ENCODE assay signal across 1 cellular context in genomic region chr10:44261710-44262455, GRCh38.
TF ChIP-seq lines count a peak whose summit lies in the region.

No MANE protein-coding gene starts in this region.

TF ChIP-seq in GM12878, 131 proteins besides CTCF, POLR2A, EP300 and RAD21 (continued from another document and continues in another):
- TF ChIP-seq, protein P1, sequence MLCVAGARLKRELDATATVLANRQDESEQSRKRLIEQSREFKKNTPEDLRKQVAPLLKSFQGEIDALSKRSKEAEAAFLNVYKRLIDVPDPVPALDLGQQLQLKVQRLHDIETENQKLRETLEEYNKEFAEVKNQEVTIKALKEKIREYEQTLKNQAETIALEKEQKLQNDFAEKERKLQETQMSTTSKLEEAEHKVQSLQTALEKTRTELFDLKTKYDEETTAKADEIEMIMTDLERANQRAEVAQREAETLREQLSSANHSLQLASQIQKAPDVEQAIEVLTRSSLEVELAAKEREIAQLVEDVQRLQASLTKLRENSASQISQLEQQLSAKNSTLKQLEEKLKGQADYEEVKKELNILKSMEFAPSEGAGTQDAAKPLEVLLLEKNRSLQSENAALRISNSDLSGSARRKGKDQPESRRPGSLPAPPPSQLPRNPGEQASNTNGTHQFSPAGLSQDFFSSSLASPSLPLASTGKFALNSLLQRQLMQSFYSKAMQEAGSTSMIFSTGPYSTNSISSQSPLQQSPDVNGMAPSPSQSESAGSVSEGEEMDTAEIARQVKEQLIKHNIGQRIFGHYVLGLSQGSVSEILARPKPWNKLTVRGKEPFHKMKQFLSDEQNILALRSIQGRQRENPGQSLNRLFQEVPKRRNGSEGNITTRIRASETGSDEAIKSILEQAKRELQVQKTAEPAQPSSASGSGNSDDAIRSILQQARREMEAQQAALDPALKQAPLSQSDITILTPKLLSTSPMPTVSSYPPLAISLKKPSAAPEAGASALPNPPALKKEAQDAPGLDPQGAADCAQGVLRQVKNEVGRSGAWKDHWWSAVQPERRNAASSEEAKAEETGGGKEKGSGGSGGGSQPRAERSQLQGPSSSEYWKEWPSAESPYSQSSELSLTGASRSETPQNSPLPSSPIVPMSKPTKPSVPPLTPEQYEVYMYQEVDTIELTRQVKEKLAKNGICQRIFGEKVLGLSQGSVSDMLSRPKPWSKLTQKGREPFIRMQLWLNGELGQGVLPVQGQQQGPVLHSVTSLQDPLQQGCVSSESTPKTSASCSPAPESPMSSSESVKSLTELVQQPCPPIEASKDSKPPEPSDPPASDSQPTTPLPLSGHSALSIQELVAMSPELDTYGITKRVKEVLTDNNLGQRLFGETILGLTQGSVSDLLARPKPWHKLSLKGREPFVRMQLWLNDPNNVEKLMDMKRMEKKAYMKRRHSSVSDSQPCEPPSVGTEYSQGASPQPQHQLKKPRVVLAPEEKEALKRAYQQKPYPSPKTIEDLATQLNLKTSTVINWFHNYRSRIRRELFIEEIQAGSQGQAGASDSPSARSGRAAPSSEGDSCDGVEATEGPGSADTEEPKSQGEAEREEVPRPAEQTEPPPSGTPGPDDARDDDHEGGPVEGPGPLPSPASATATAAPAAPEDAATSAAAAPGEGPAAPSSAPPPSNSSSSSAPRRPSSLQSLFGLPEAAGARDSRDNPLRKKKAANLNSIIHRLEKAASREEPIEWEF (IDR thresholded peaks at IDR 0.05; ENCODE audit: insufficient replicate concordance, low read depth, low read length): no peak
- TF ChIP-seq, protein P2, sequence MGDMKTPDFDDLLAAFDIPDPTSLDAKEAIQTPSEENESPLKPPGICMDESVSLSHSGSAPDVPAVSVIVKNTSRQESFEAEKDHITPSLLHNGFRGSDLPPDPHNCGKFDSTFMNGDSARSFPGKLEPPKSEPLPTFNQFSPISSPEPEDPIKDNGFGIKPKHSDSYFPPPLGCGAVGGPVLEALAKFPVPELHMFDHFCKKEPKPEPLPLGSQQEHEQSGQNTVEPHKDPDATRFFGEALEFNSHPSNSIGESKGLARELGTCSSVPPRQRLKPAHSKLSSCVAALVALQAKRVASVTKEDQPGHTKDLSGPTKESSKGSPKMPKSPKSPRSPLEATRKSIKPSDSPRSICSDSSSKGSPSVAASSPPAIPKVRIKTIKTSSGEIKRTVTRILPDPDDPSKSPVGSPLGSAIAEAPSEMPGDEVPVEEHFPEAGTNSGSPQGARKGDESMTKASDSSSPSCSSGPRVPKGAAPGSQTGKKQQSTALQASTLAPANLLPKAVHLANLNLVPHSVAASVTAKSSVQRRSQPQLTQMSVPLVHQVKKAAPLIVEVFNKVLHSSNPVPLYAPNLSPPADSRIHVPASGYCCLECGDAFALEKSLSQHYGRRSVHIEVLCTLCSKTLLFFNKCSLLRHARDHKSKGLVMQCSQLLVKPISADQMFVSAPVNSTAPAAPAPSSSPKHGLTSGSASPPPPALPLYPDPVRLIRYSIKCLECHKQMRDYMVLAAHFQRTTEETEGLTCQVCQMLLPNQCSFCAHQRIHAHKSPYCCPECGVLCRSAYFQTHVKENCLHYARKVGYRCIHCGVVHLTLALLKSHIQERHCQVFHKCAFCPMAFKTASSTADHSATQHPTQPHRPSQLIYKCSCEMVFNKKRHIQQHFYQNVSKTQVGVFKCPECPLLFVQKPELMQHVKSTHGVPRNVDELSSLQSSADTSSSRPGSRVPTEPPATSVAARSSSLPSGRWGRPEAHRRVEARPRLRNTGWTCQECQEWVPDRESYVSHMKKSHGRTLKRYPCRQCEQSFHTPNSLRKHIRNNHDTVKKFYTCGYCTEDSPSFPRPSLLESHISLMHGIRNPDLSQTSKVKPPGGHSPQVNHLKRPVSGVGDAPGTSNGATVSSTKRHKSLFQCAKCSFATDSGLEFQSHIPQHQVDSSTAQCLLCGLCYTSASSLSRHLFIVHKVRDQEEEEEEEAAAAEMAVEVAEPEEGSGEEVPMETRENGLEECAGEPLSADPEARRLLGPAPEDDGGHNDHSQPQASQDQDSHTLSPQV (IDR thresholded peaks at IDR 0.05): no peak
- no peak for TF ChIP-seq POU2F2 (IDR thresholded peaks at IDR 0.05; ENCODE audit: borderline replicate concordance, low read depth, low read length)
- TF ChIP-seq TAF1 (IDR thresholded peaks at IDR 0.05; ENCODE audit: borderline replicate concordance, low read depth, low read length): no peak
- no peak for TF ChIP-seq ZNF384 (IDR thresholded peaks at IDR 0.05; ENCODE audit: borderline replicate concordance, low read depth, low read length)
- TF ChIP-seq, protein P3, sequence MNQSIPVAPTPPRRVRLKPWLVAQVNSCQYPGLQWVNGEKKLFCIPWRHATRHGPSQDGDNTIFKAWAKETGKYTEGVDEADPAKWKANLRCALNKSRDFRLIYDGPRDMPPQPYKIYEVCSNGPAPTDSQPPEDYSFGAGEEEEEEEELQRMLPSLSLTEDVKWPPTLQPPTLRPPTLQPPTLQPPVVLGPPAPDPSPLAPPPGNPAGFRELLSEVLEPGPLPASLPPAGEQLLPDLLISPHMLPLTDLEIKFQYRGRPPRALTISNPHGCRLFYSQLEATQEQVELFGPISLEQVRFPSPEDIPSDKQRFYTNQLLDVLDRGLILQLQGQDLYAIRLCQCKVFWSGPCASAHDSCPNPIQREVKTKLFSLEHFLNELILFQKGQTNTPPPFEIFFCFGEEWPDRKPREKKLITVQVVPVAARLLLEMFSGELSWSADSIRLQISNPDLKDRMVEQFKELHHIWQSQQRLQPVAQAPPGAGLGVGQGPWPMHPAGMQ (IDR thresholded peaks at IDR 0.05; ENCODE audit: borderline replicate concordance): no peak
- TF ChIP-seq RAD51 (IDR thresholded peaks at IDR 0.05): no peak
- TF ChIP-seq BCLAF1 (IDR thresholded peaks at IDR 0.05): no peak
- TF ChIP-seq, protein P4, sequence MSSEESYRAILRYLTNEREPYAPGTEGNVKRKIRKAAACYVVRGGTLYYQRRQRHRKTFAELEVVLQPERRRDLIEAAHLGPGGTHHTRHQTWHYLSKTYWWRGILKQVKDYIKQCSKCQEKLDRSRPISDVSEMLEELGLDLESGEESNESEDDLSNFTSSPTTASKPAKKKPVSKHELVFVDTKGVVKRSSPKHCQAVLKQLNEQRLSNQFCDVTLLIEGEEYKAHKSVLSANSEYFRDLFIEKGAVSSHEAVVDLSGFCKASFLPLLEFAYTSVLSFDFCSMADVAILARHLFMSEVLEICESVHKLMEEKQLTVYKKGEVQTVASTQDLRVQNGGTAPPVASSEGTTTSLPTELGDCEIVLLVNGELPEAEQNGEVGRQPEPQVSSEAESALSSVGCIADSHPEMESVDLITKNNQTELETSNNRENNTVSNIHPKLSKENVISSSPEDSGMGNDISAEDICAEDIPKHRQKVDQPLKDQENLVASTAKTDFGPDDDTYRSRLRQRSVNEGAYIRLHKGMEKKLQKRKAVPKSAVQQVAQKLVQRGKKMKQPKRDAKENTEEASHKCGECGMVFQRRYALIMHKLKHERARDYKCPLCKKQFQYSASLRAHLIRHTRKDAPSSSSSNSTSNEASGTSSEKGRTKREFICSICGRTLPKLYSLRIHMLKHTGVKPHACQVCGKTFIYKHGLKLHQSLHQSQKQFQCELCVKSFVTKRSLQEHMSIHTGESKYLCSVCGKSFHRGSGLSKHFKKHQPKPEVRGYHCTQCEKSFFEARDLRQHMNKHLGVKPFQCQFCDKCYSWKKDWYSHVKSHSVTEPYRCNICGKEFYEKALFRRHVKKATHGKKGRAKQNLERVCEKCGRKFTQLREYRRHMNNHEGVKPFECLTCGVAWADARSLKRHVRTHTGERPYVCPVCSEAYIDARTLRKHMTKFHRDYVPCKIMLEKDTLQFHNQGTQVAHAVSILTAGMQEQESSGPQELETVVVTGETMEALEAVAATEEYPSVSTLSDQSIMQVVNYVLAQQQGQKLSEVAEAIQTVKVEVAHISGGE (CRISPR knock-in tag; IDR thresholded peaks at IDR 0.05): no peak
- TF ChIP-seq BACH1 (IDR thresholded peaks at IDR 0.05; ENCODE audit: borderline replicate concordance): no peak
- TF ChIP-seq HDAC2 (IDR thresholded peaks at IDR 0.05): no peak
- 0 out of 2 replicates have a peak, but pooled peaks have one; percentile 47 for TF ChIP-seq TBL1XR1 (IDR thresholded peaks at IDR 0.05; ENCODE audit: low read depth, low read length)
- TF ChIP-seq MEF2B (IDR thresholded peaks at IDR 0.05; ENCODE audit: partially characterized antibody, poor library complexity, severe bottlenecking): peak; percentile 26
- TF ChIP-seq DPF2 (IDR thresholded peaks at IDR 0.05): peak; percentile 71
- TF ChIP-seq, protein P5, sequence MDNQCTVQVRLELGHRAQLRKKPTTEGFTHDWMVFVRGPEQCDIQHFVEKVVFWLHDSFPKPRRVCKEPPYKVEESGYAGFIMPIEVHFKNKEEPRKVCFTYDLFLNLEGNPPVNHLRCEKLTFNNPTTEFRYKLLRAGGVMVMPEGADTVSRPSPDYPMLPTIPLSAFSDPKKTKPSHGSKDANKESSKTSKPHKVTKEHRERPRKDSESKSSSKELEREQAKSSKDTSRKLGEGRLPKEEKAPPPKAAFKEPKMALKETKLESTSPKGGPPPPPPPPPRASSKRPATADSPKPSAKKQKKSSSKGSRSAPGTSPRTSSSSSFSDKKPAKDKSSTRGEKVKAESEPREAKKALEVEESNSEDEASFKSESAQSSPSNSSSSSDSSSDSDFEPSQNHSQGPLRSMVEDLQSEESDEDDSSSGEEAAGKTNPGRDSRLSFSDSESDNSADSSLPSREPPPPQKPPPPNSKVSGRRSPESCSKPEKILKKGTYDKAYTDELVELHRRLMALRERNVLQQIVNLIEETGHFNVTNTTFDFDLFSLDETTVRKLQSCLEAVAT (IDR thresholded peaks at IDR 0.05): no peak
- TF ChIP-seq RBBP5 (conservative IDR thresholded peaks at IDR 0.05): no peak
- TF ChIP-seq SIN3A (IDR thresholded peaks at IDR 0.05; ENCODE audit: low read depth, low read length): no peak
- TF ChIP-seq SMAD1 (IDR thresholded peaks at IDR 0.05; ENCODE audit: low read depth, partially characterized antibody): no peak
- TF ChIP-seq CREB1 (IDR thresholded peaks at IDR 0.05; ENCODE audit: low read depth): no peak
- no peak for TF ChIP-seq POLR2AphosphoS5 (IDR thresholded peaks at IDR 0.05; ENCODE audit: low read length)
- TF ChIP-seq ZNF687 (IDR thresholded peaks at IDR 0.05): peak; percentile 78
- peak; percentile 50; the same call in 1 of the 2 replicates for TF ChIP-seq BCL11A (IDR thresholded peaks at IDR 0.05; ENCODE audit: low read depth, low read length)
- TF ChIP-seq MYB (IDR thresholded peaks at IDR 0.05; ENCODE audit: borderline replicate concordance, low read depth, low read length): no peak
- no peak for TF ChIP-seq EZH2 (IDR thresholded peaks at IDR 0.05; ENCODE audit: borderline replicate concordance, control insufficient read depth, low read depth, low read length)
- TF ChIP-seq YY1 (IDR thresholded peaks at IDR 0.05; ENCODE audit: low read depth, low read length): no peak
- TF ChIP-seq LARP7 (IDR thresholded peaks at IDR 0.05): no peak
- TF ChIP-seq CREM (IDR thresholded peaks at IDR 0.05; ENCODE audit: low read depth): no peak
- TF ChIP-seq MXI1 (IDR thresholded peaks at IDR 0.05; ENCODE audit: low read depth, low read length): no peak
- TF ChIP-seq ZZZ3 (IDR thresholded peaks at IDR 0.05; ENCODE audit: control insufficient read depth, insufficient read length, low read depth): no peak
- TF ChIP-seq SPI1 (IDR thresholded peaks at IDR 0.05; ENCODE audit: borderline replicate concordance, insufficient read depth, low read depth, low read length): no peak
- no peak for TF ChIP-seq RB1 (IDR thresholded peaks at IDR 0.05; ENCODE audit: borderline replicate concordance)
- no peak for TF ChIP-seq MTA3 (IDR thresholded peaks at IDR 0.05; ENCODE audit: borderline replicate concordance, low read length)
- TF ChIP-seq BMI1 (IDR thresholded peaks at IDR 0.05; ENCODE audit: borderline replicate concordance): no peak
- no peak for TF ChIP-seq NR2C1 (IDR thresholded peaks at IDR 0.05)
- peak; percentile 94 for TF ChIP-seq RELA (IDR thresholded peaks at IDR 0.05; ENCODE audit: borderline replicate concordance, partially characterized antibody)
